In the genomic region with DNA sequence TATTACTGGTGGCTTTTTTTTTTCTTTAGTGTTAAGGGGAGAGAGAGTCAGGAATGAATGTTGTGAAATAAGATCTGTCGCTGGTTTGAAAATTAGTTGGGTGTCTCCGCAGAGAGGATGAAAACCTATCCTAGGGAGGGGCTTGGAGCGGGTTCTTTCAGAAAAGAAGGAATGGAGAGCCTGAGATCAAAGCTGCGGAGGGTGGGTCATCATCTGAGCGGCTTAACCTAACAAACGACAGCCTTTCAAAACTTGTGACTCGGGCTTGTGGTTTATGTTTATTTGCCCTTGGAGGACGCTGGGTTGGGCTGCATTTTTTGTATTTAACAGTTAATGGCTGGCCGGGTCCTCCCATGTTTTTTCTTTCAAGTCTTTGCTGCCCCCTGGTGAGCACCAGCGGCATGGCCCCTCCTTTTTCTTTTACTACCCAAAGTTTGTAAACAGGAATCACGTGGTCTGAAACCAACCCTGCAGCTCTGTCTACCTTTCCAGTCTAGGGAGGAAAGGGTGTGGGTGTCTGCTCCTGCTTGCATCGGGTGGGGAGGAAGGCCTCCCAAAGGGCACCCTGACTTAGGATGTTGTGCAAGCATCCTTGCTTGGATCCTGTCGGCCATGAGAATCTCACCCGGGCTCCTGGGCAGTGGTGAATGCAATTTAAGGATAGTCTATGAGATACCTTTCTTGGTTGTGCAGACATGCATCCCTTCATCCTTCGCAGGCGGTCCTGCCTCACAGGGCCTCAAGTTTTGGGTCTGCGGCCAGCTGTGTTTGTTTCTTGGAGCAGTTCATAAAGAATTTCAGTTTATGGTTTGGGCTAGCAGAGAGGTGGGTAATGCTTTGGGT, we compare ENCODE assay signal across 8 cellular contexts.
A peak's percentile ranks its signal among the peaks of the same experiment; 100 is the strongest.
DNase-seq lines count a peak whose midpoint lies in the region; ATAC-seq and TF ChIP-seq lines count a peak whose summit lies in the region.

No MANE protein-coding gene starts in this region.

- peak overlapping the region; percentile 98 for H3K27ac Mint-ChIP-seq in activated naive CD4-positive, alpha-beta T cell treated with anti-CD3 and anti-CD28 coated beads, Interleukin-2, amount 10 ng/mL, durations not matched to agents 7 days and 5 days

- H3K27me3 ChIP-seq in neutrophil (peaks cover 17% of the 10 kb centered on the region), subcutaneous abdominal adipose tissue (ENCODE audit: control insufficient read depth in 5 of 5, insufficient read depth in 4 of 5, low read length in 5 of 5) (no peaks in the 10 kb centered on the region)

- CTCF ChIA-PET in activated naive CD4-positive, alpha-beta T cell treated with anti-CD3 and anti-CD28 coated beads, Interleukin-2, amount 10 ng/mL, durations not matched to agents 7 days and 5 days (lab: Charles Lee), result interaction anchor here (0.7 to 17.1 kb wide), 13 partner anchors 10 to 148 kb away, joined by 3 to 293 read pairs (median 10); no protein-coding TSS in a partner anchor

- H3K27me3 Mint-ChIP-seq in activated naive CD4-positive, alpha-beta T cell treated with anti-CD3 and anti-CD28 coated beads, Interleukin-2, amount 10 ng/mL, durations not matched to agents 7 days and 5 days, result peaks cover 10% of the 10 kb centered on the region

- H3K36me3 ChIP-seq in SK-N-MC (ENCODE audit: insufficient read depth, low read length), result peaks cover 11% of the 10 kb centered on the region; the same call in 1 of the 2 replicates
- peaks cover 51% of the 10 kb centered on the region for H3K36me3 ChIP-seq in neutrophil
- H3K36me3 ChIP-seq in subcutaneous abdominal adipose tissue (ENCODE audit: control insufficient read depth in 5 of 5, insufficient read depth in 5 of 5, low read length in 5 of 5), result peaks cover 17 to 39% (median 35%) of the 10 kb centered on the region in 5 donors

- TF ChIP-seq CTCF in neutrophil (IDR thresholded peaks at IDR 0.05), result peak; percentile 97

- peaks cover 46% of the 10 kb centered on the region for H3K4me1 Mint-ChIP-seq in activated naive CD4-positive, alpha-beta T cell treated with anti-CD3 and anti-CD28 coated beads, Interleukin-2, amount 10 ng/mL, durations not matched to agents 7 days and 5 days

- H3K4me1 ChIP-seq in neutrophil (ENCODE audit: control insufficient read depth in 1 of 2, insufficient read depth in 1 of 2, low read depth in 1 of 2, low read length in 1 of 2) (peaks cover 46 to 58% of the 10 kb centered on the region in 2 experiments), subcutaneous abdominal adipose tissue (ENCODE audit: control insufficient read depth in 5 of 5, insufficient read depth in 5 of 5, low read length in 5 of 5) (peaks cover 7 to 64% (median 45%) of the 10 kb centered on the region in 5 donors)

- H3K27ac ChIP-seq in SK-N-MC, result no peak overlapping the region
- peak overlapping the region; percentile 88 for H3K27ac ChIP-seq in neutrophil
- peak overlapping the region; percentile 96 for H3K27ac ChIP-seq in subcutaneous abdominal adipose tissue (ENCODE audit: low read depth, low read length)

- DNase-seq in 8988T (peak; percentile 56), NCI-H1092 treated with DMSO at 0.1 percent for 48 hours (lab: John Stamatoyannopoulos, UW) (peak; percentile 65), SK-N-MC (ENCODE audit: low read depth, low spot score) (peak; percentile 68), germinal center (ENCODE audit: low spot score) (peak; percentile 84)
- peak; percentile 96 for DNase-seq in activated naive CD4-positive, alpha-beta T cell treated with anti-CD3 and anti-CD28 coated beads, Interleukin-2, amount 10 ng/mL, durations not matched to agents 7 days and 5 days

- peak; percentile 39 for ATAC-seq in GM18870 (IDR thresholded peaks at IDR 0.05; ENCODE audit: unreplicated experiment)

- H3K9me3 ChIP-seq in SK-N-MC (ENCODE audit: low read depth, low read length), result no peaks in the 10 kb centered on the region
- H3K9me3 ChIP-seq in neutrophil, result no peaks in the 10 kb centered on the region
- H3K9me3 ChIP-seq in subcutaneous abdominal adipose tissue (ENCODE audit: control insufficient read depth in 5 of 5, low read length in 5 of 5), result no peaks in the 10 kb centered on the region

- no peaks in the 10 kb centered on the region for H3K9me3 Mint-ChIP-seq in activated naive CD4-positive, alpha-beta T cell treated with anti-CD3 and anti-CD28 coated beads, Interleukin-2, amount 10 ng/mL, durations not matched to agents 7 days and 5 days

- H3K4me3 Mint-ChIP-seq in activated naive CD4-positive, alpha-beta T cell treated with anti-CD3 and anti-CD28 coated beads, Interleukin-2, amount 10 ng/mL, durations not matched to agents 7 days and 5 days, result peak overlapping the region; percentile 94

- H3K9ac ChIP-seq in SK-N-MC (ENCODE audit: insufficient read length) (peak overlapping the region; percentile 8), subcutaneous abdominal adipose tissue (ENCODE audit: low read length in 5 of 5) (peak overlapping the region; percentile 77 to 97 (median 95))

- peak overlapping the region; percentile 87 for H3K4me3 ChIP-seq in SK-N-MC
- H3K4me3 ChIP-seq in neutrophil (ENCODE audit: low read depth in 1 of 2, low read length in 1 of 2), result peak overlapping the region; percentile 96 to 99
- peak overlapping the region; percentile 91 to 98 (median 94) for H3K4me3 ChIP-seq in subcutaneous abdominal adipose tissue (ENCODE audit: low read depth in 1 of 5, low read length in 5 of 5)

- peaks cover 65% of the 10 kb centered on the region for H3K36me3 Mint-ChIP-seq in activated naive CD4-positive, alpha-beta T cell treated with anti-CD3 and anti-CD28 coated beads, Interleukin-2, amount 10 ng/mL, durations not matched to agents 7 days and 5 days
